In the genomic region with DNA sequence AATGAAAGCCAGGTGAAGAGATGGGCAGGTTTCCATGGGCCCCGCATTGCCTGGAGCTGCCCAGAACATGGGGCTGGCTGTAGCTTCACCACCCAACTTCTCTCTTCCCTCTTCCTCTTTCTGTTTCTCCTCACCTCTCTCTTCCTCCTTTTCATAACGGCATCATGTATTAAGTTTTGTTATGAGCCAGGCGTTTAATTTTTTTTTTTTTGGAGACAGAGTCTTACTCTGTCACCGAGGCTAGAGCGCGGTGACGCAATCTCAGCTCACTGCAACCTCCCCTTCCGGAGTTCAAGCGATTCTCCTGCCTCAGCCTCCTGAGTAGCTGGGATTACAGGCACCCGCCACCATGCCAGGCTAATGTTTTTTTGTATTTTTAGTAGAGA, we compare ENCODE assay signal across 13 cellular contexts. TPM values are rescaled to one million over a fixed set of nuclear protein-coding genes. Genes with fewer than 3 reads are reported as not detected.
DNase-seq lines count a peak whose midpoint lies in the region; ATAC-seq, FAIRE-seq and TF ChIP-seq lines count a peak whose summit lies in the region.
"Had no signal": no experiment of that assay in that cellular context is flagged by ENCODE, and none has a peak within 500 bp of the region (broad histone marks: within the 10 kb centered on the region; RNA-seq: fewer than 3 reads in every experiment).

No MANE protein-coding gene starts in this region.

- H3K4me1 ChIP-seq in right cardiac atrium (ENCODE audit: control insufficient read depth, insufficient read depth, low read length) (no peaks in the 10 kb centered on the region), kidney (ENCODE audit: control insufficient read depth in 1 of 2, insufficient read depth in 1 of 2, low read depth in 1 of 2, low read length in 2 of 2) (peaks cover 3 to 4% of the 10 kb centered on the region in 2 donors)

- H3K9ac ChIP-seq in kidney (ENCODE audit: low read length in 2 of 2), result no peak overlapping the region
- H3K9ac ChIP-seq: SK-N-SH had no signal

- no peaks in the 10 kb centered on the region for H3K36me3 ChIP-seq in kidney (ENCODE audit: control insufficient read depth in 1 of 2, insufficient read depth in 2 of 2, low read length in 2 of 2)

- TF ChIP-seq CTCF in GM12865 (IDR thresholded peaks at IDR 0.05; ENCODE audit: insufficient read depth, low read depth, low read length, missing control alignments), result no peak
- no peak for TF ChIP-seq CTCF in kidney (IDR thresholded peaks at IDR 0.05; ENCODE audit: borderline replicate concordance, extremely low read depth, insufficient read depth)

- H3K9me3 ChIP-seq in right cardiac atrium (ENCODE audit: control insufficient read depth, low read length) (no peaks in the 10 kb centered on the region), kidney (ENCODE audit: control insufficient read depth in 1 of 2, low read length in 2 of 2) (no peaks in the 10 kb centered on the region)
- H3K9me3 ChIP-seq: SK-N-SH had no signal

- intact Hi-C loops in right cardiac atrium (cut with DNase I) (loop anchor here in 3 of 4 donors (2.0 to 5.0 kb wide), 3 partner anchors 55 to 146 kb away; no protein-coding TSS in a partner anchor), kidney (cut with DNase I) (loop anchor here (5.0 kb wide), 1 partner anchor 145 kb away; no protein-coding TSS in a partner anchor)

- ATAC-seq in GM21576 (IDR thresholded peaks at IDR 0.05; ENCODE audit: unreplicated experiment) (peak; percentile 67), right cardiac atrium (peak; percentile 15 to 61), HG03280 (IDR thresholded peaks at IDR 0.05; ENCODE audit: unreplicated experiment) (no peak)

- H3K27ac ChIP-seq in right cardiac atrium (ENCODE audit: low read length), result no peak overlapping the region
- H3K27ac ChIP-seq in kidney (ENCODE audit: low read depth in 2 of 2, low read length in 2 of 2), result no peak overlapping the region

- DNase-seq in GM12865 (ENCODE audit: low read depth), result peak; percentile 34
- peak; percentile 99 for DNase-seq in NOMO-1 treated with DMSO at 0.1 percent for 48 hours (lab: John Stamatoyannopoulos, UW; ENCODE audit: unreplicated experiment)
- peak; percentile 57 to 86 (median 83) for DNase-seq in right cardiac atrium
- DNase-seq in kidney, result no peak
- no peak for DNase-seq in cerebellum (ENCODE audit: low spot score)
- no peak for DNase-seq in NCI-H774 (lab: John Stamatoyannopoulos, UW)
- DNase-seq: DMS 273 treated with DMSO at 0.1 percent for 48 hours; effector CD4-positive, alpha-beta T cell; MM.1S; SK-N-SH; stimulated activated CD8-positive, alpha-beta memory T cell treated with anti-CD3 and anti-CD28 coated beads, Interleukin-4, amount 100 ng/mL, for 48 hours had no signal

- no peaks in the 10 kb centered on the region for H3K27me3 ChIP-seq in right cardiac atrium (ENCODE audit: control insufficient read depth, insufficient read depth)

- 79% methylated on average over 10 of the region's 10 CpGs for WGBS in right cardiac atrium

- no peak for FAIRE-seq in kidney (lab: Jason Lieb, UNC)

- H3K4me3 ChIP-seq in GM12865 (ENCODE audit: low read depth, low read length) (no peak overlapping the region), right cardiac atrium (ENCODE audit: low read length) (no peak overlapping the region), kidney (ENCODE audit: low read length in 2 of 2) (no peak overlapping the region)

RNA-seq across cellular contexts. Expression of gene SPINK4, which starts 13.0 kb away (rescaled TPM):
- total RNA-seq in right cardiac atrium (not detected), kidney (not detected), cerebellum (not detected)
- polyA plus RNA-seq in right cardiac atrium (not detected), kidney (ENCODE audit: insufficient read depth, low read depth, low replicate concordance) (not detected)
- polyA plus RNA-seq: SK-N-SH had no signal

RNA-seq across cellular contexts. Expression of gene BAG1, which starts 37.5 kb away (rescaled TPM):
- 100 to 1,000 TPM; 199 to 229 (median 206) TPM for total RNA-seq in right cardiac atrium
- polyA plus RNA-seq in right cardiac atrium, result 222 TPM
- 134 TPM for total RNA-seq in kidney
- polyA plus RNA-seq in kidney (ENCODE audit: insufficient read depth, low read depth, low replicate concordance), result 268 TPM
- total RNA-seq in cerebellum, result 12.9 TPM

RNA-seq across cellular contexts. Expression of gene CHMP5, which starts 37.8 kb away (rescaled TPM):
- total RNA-seq in right cardiac atrium (10 to 100 TPM; 46.7 to 56.1 (median 52.1) TPM), kidney (65.2 TPM), cerebellum (54.6 TPM)
- polyA plus RNA-seq in right cardiac atrium (56.7 TPM), kidney (ENCODE audit: insufficient read depth, low read depth, low replicate concordance) (100 TPM)

RNA-seq across cellular contexts. Expression of gene B4GALT1, which starts 59.9 kb away (rescaled TPM):
- total RNA-seq in right cardiac atrium, result 100 to 1,000 TPM in 1 of 4 donors, 10 to 100 TPM in 3; 44.0 to 137 (median 58.3) TPM
- 24.7 TPM for polyA plus RNA-seq in right cardiac atrium
- total RNA-seq in kidney, result 163 TPM
- 33.0 TPM for polyA plus RNA-seq in kidney (ENCODE audit: insufficient read depth, low read depth, low replicate concordance)
- 2.8 TPM for total RNA-seq in cerebellum

Comparison
In these comparisons a context has a peak if more than half of its experiments do, and no peak if none do; other contexts are left out.
1. DNase-seq: peak in GM12865 (single experiment), NOMO-1 treated with DMSO at 0.1 percent for 48 hours (single experiment) and right cardiac atrium (3 of 3); none in kidney (single experiment), cerebellum (single experiment) and NCI-H774 (single experiment).